10 cellular contexts compared by ENCODE assay signal in genomic region chr20:62088258-62089127, GRCh38. TPM values are rescaled to one million over a fixed set of nuclear protein-coding genes. Genes with fewer than 3 reads are reported as not detected.
DNase-seq lines count a peak whose midpoint lies in the region; ATAC-seq and TF ChIP-seq lines count a peak whose summit lies in the region.
"Had no signal": no experiment of that assay in that cellular context is flagged by ENCODE, and none has a peak within 500 bp of the region (broad histone marks: within the 10 kb centered on the region; RNA-seq: fewer than 3 reads in every experiment).

No MANE protein-coding gene starts in this region.

- TF ChIP-seq CTCF in brain microvascular endothelial cell (IDR thresholded peaks at IDR 0.05; ENCODE audit: low read depth, low read length, missing control alignments) (no peak), ascending aorta (IDR thresholded peaks at IDR 0.05) (no peak)

- no peaks in the 10 kb centered on the region for H3K27me3 ChIP-seq in brain microvascular endothelial cell (replicated peaks)
- no peaks in the 10 kb centered on the region for H3K27me3 ChIP-seq in ascending aorta
- H3K27me3 ChIP-seq: right atrium auricular region had no signal

- no peaks in the 10 kb centered on the region for H3K36me3 ChIP-seq in brain microvascular endothelial cell (replicated peaks)
- H3K36me3 ChIP-seq in ascending aorta, result no peaks in the 10 kb centered on the region
- H3K36me3 ChIP-seq: right atrium auricular region had no signal

- no peak overlapping the region for H3K27ac ChIP-seq in brain microvascular endothelial cell
- H3K27ac ChIP-seq in ascending aorta, result no peak overlapping the region
- H3K27ac ChIP-seq: right atrium auricular region had no signal

- ATAC-seq in HG02759 (IDR thresholded peaks at IDR 0.05; ENCODE audit: unreplicated experiment) (no peak), HG03442 (IDR thresholded peaks at IDR 0.05; ENCODE audit: unreplicated experiment) (no peak)

- no peaks in the 10 kb centered on the region for H3K9me3 ChIP-seq in ascending aorta
- H3K9me3 ChIP-seq: right atrium auricular region had no signal

- DNase-seq in DMS53 (lab: John Stamatoyannopoulos, UW) (peak; percentile 94), M059J (ENCODE audit: low read depth) (peak; percentile 98), brain microvascular endothelial cell (peak; percentile 93), lung microvascular endothelial cell (ENCODE audit: low read depth in 2 of 2) (peak; percentile 42 to 89), nucleus accumbens (lab: John Stamatoyannopoulos, UW) (no peak), ascending aorta (ENCODE audit: low spot score in 2 of 2) (no peak)
- DNase-seq: NCI-H524 treated with DMSO at 0.1 percent for 48 hours had no signal

- in situ Hi-C loops in brain microvascular endothelial cell (cut with HindIII; ENCODE audit: low pct_ligation_motif_present, low sequenced_read_pairs), result no loop called here

- H3K4me1 ChIP-seq in ascending aorta, result no peaks in the 10 kb centered on the region
- H3K4me1 ChIP-seq: right atrium auricular region had no signal

- intact Hi-C loops in ascending aorta (cut with DNase I), result no loop called here

- H3K4me3 ChIP-seq in brain microvascular endothelial cell (ENCODE audit: low read depth, low read length) (no peak overlapping the region), ascending aorta (no peak overlapping the region)
- H3K4me3 ChIP-seq: right atrium auricular region had no signal

RNA-seq across cellular contexts. Expression of gene TAF4, which starts 22.8 kb away (rescaled TPM):
- total RNA-seq in M059J (2014; rRNA removed; shearing (Covaris generic)), result 11.7 and 12.4 TPM in 2 replicates
- total RNA-seq in lung microvascular endothelial cell (1.3 and 2.6 TPM in 2 replicates), ascending aorta (166 TPM)

RNA-seq across cellular contexts. Expression of gene LSM14B, which starts 33.8 kb away (rescaled TPM):
- total RNA-seq in M059J (2014; rRNA removed; shearing (Covaris generic)), result 46.5 and 60.4 TPM in 2 replicates
- total RNA-seq in lung microvascular endothelial cell (21.1 and 25.0 TPM in 2 replicates), ascending aorta (27.6 TPM)

RNA-seq across cellular contexts. Expression of gene PSMA7, which starts 54.7 kb away (rescaled TPM):
- total RNA-seq in M059J (2014; rRNA removed; shearing (Covaris generic)), result 881 and 940 TPM in 2 replicates
- total RNA-seq in lung microvascular endothelial cell (293 and 309 TPM in 2 replicates), ascending aorta (301 TPM)

RNA-seq across cellular contexts. Expression of gene SS18L1, which starts 55.1 kb away (rescaled TPM):
- total RNA-seq in M059J (2014; rRNA removed; shearing (Covaris generic)), result 7.8 and 15.1 TPM in 2 replicates
- total RNA-seq in lung microvascular endothelial cell (6.8 and 8.1 TPM in 2 replicates), ascending aorta (39.8 TPM)

Comparison
In these comparisons a context has a peak if more than half of its experiments do, and no peak if none do; other contexts are left out.
1. DNase-seq: peak in DMS53 (single experiment), M059J (single experiment), brain microvascular endothelial cell (single experiment) and lung microvascular endothelial cell (2 of 2); none in nucleus accumbens (0 of 56) and ascending aorta (0 of 2).
2. RNA of gene TAF4, which starts 22.8 kb away (total RNA-seq): 166 TPM in ascending aorta (single experiment); 11.7 to 12.4 TPM in M059J and 1.3 to 2.6 TPM in lung microvascular endothelial cell; every median in the first group is over 10 times any median in the second.